14 cellular contexts compared by ENCODE assay signal in the genomic region with DNA sequence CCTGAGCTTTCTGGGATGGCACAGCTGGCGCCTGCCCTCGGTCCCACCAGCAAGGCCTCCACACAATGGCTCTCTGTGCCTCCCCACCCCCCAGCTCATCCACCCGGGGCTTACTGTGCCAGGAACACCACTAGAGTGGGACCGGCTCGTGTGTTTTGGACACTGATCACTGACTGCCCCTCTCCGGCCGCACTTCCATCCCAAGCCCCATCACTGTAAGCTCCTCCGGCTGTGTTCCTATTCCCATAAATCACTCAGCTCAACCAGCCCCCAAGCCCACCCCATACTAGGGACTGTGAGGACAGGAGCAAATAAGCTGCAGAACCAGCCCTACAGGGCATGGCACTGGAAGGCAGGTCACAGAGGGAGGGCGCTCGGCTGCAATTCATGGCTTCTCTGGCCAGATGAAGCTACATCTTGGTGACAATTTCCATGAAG. TPM values are rescaled to one million over a fixed set of nuclear protein-coding genes. Genes with fewer than 3 reads are reported as not detected.
"Had no signal": no experiment of that assay in that cellular context is flagged by ENCODE, and none has a peak within 500 bp of the region (broad histone marks: within the 10 kb centered on the region; RNA-seq: fewer than 3 reads in every experiment).

No MANE protein-coding gene starts in this region.

- H3K27ac Mint-ChIP-seq: dendritic cell treated with granulocyte-macrophage colony-stimulating factor and Interleukin-4, amounts not matched to agents 40 ng/mL and 50 ng/mL, for 4 days; endodermal cell; nephron; stimulated activated naive CD8-positive, alpha-beta T cell treated with anti-CD3 and anti-CD28 coated beads, Interleukin-15, Interleukin-2, amounts not matched to agents 100 ng/mL and 50 ng/mL, for 24 hours had no signal

- H3K9me3 ChIP-seq: thyroid gland had no signal

- H3K4me1 Mint-ChIP-seq: nephron had no signal

- H3K4me3 Mint-ChIP-seq: brain; dendritic cell treated with granulocyte-macrophage colony-stimulating factor and Interleukin-4, amounts not matched to agents 40 ng/mL and 50 ng/mL, for 4 days; endodermal cell; nephron; stimulated activated naive CD8-positive, alpha-beta T cell treated with anti-CD3 and anti-CD28 coated beads, Interleukin-15, Interleukin-2, amounts not matched to agents 100 ng/mL and 50 ng/mL, for 24 hours had no signal

- H3K27me3 Mint-ChIP-seq: brain; stimulated activated naive CD8-positive, alpha-beta T cell treated with anti-CD3 and anti-CD28 coated beads, Interleukin-15, Interleukin-2, amounts not matched to agents 100 ng/mL and 50 ng/mL, for 24 hours had no signal

- H3K9me3 Mint-ChIP-seq: brain; dendritic cell treated with granulocyte-macrophage colony-stimulating factor and Interleukin-4, amounts not matched to agents 40 ng/mL and 50 ng/mL, for 4 days; endodermal cell; nephron; stimulated activated naive CD8-positive, alpha-beta T cell treated with anti-CD3 and anti-CD28 coated beads, Interleukin-15, Interleukin-2, amounts not matched to agents 100 ng/mL and 50 ng/mL, for 24 hours had no signal

- H3K27me3 ChIP-seq: thyroid gland had no signal

- H3K4me1 ChIP-seq: thyroid gland had no signal

- DNase-seq: activated CD4-positive, alpha-beta T cell treated with anti-CD3 and anti-CD28 coated beads for 1 hour; activated CD4-positive, alpha-beta T cell treated with anti-CD3 and anti-CD28 coated beads, Interleukin-2, amount 50 U/mL, for 48 hours; activated T-cell treated with anti-CD3 and anti-CD28 coated beads, Interleukin-2, amount 50 U/mL, for 48 hours; endodermal cell; erythroblast; stimulated activated CD4-positive, alpha-beta T cell treated with anti-CD3 and anti-CD28 coated beads, Interleukin-4, amount 100 ng/mL, for 1 hour; T1000; thyroid gland had no signal

- H3K4me3 ChIP-seq: thyroid gland had no signal

- H3K27ac ChIP-seq: thyroid gland had no signal

- FAIRE-seq: urothelium cell line had no signal

RNA-seq across cellular contexts. Expression of a gene that starts 29.2 kb away (rescaled TPM):
- total RNA-seq: lung microvascular endothelial cell had no signal
